1 cellular context compared by ENCODE assay signal in genomic region chr2:54897420-54898310, GRCh38.
TF ChIP-seq lines count a peak whose summit lies in the region.

No MANE protein-coding gene starts in this region.

TF ChIP-seq in WTC11, 78 proteins besides CTCF, POLR2A, EP300 and RAD21 (continued from another document):
- TF ChIP-seq AFF4 (CRISPR knock-in tag; IDR thresholded peaks at IDR 0.05; ENCODE audit: borderline replicate concordance) (no peak), TEAD4 (CRISPR knock-in tag; IDR thresholded peaks at IDR 0.05) (no peak), ZNF423 (CRISPR knock-in tag; IDR thresholded peaks at IDR 0.05) (no peak), ZSCAN18 (CRISPR knock-in tag; IDR thresholded peaks at IDR 0.05) (no peak), ZNF512 (CRISPR knock-in tag; IDR thresholded peaks at IDR 0.05; ENCODE audit: borderline replicate concordance) (no peak), FOXK1 (CRISPR knock-in tag; IDR thresholded peaks at IDR 0.05) (no peak), ZNF425 (CRISPR knock-in tag; conservative IDR thresholded peaks at IDR 0.05) (no peak), JUN (CRISPR knock-in tag; IDR thresholded peaks at IDR 0.05) (no peak)
